In genomic region chr12:73159952-73160351, GRCh38 we compare ENCODE assay signal across 1 cellular context.
TF ChIP-seq lines count a peak whose summit lies in the region.

No MANE protein-coding gene starts in this region.

TF ChIP-seq in A549, 52 proteins besides CTCF, POLR2A, EP300 and RAD21 (continued from another document):
- no peak for TF ChIP-seq HES2 (IDR thresholded peaks at IDR 0.05)
